Comparison of ENCODE assay signal across 9 cellular contexts in the genomic region with DNA sequence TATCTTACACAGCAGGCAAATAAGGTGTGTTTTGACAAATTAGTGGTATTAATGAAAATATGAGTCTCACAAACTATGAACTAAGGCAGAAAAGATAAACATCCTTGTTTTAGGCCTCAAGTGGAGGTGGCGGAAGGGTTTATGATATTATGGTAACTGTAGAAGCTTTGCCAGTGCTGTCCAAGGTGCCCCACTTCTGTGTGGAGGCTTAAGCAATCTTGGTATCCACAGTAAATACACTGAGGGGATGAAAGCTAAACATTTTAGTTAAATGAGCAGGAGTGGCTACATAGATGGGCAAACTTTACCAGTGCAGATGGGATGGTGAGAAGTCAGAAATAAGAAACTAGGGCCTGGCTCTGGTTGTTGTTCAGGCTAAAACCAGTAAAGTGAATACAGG.
"Had no signal": no experiment of that assay in that cellular context is flagged by ENCODE, and none has a peak within 500 bp of the region (broad histone marks: within the 10 kb centered on the region; RNA-seq: fewer than 3 reads in every experiment).

No MANE protein-coding gene starts in this region.

- H3K4me3 ChIP-seq: GM23248, GM23338, HAP-1 had no signal

- H3K9me3 ChIP-seq: HAP-1 had no signal

- ATAC-seq: HCT116 had no signal

- DNase-seq: GM23248, GOT3, H7, H9, HCEC 1CT, HFFc6 had no signal

- H3K27ac ChIP-seq: GM23248 had no signal

- H3K4me1 ChIP-seq: HAP-1 had no signal

- H3K4me2 ChIP-seq: GM23338 had no signal

- H3K9ac ChIP-seq: GM23248 had no signal

- H2AFZ ChIP-seq: GM23248, GM23338 had no signal
